ENCODE assay signal across 17 cellular contexts in the genomic region with DNA sequence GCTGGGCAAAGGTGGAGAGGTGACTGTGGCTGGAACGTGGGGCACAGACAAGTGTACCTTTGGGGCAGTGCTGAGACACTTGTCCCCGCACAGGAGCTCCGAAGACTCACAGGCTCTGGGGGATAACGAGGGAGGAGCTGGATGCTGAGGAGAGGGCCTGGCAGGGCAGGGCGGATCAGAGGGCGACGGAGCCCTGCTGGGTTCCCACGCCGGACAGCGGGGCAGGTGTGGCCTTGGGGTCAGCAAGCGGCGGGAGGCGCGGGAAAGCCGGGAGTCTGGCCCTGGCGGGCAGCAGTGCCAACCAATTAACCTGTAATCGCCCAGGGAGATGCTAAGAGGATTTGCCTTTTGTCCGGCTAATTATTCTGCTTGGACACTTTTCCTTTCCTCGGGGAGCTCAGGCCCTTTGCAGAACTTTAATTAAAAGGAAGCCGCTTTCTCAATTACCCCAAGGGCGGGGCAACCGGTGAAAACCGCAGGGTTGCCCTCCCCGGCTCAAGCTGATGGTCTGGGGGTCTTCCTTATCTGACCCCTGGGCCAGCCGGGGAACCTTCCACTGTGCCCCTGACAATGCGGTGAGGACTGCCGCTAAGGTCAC.
"Had no signal": no experiment of that assay in that cellular context is flagged by ENCODE, and none has a peak within 500 bp of the region (broad histone marks: within the 10 kb centered on the region; RNA-seq: fewer than 3 reads in every experiment).

No MANE protein-coding gene starts in this region.

- H3K27ac ChIP-seq: esophagus squamous epithelium, foreskin keratinocyte, thyroid gland had no signal

- ATAC-seq: activated T-helper 17 cell treated with anti-CD3 and anti-CD28 coated beads, Interleukin-2, amount 50 U/mL, for 72 hours; foreskin keratinocyte; mucosa of descending colon; natural killer cell; T-helper 17 cell had no signal

- H3K27me3 ChIP-seq: thyroid gland had no signal

- H3K9me3 Mint-ChIP-seq: activated B cell treated with CpG ODN at 0.5 μM for 24 hours; activated CD4-positive, alpha-beta T cell treated with anti-CD3 and anti-CD28 coated beads, Interleukin-2, amount 10 ng/mL, durations not matched to agents 7 days and 5 days; activated naive CD4-positive, alpha-beta T cell treated with anti-CD3 and anti-CD28 coated beads for 36 hours; activated T-helper 17 cell treated with anti-CD3 and anti-CD28 coated beads, Interleukin-2, amount 50 U/mL, for 72 hours; dendritic cell treated with granulocyte-macrophage colony-stimulating factor and Interleukin-4, amounts not matched to agents 40 ng/mL and 50 ng/mL, for 4 days; immature natural killer cell; natural killer cell had no signal

- FAIRE-seq: small intestine, TTC549, urothelium cell line had no signal

- H3K36me3 ChIP-seq: esophagus squamous epithelium, thyroid gland had no signal

- H3K9me3 ChIP-seq: esophagus squamous epithelium, mucosa of descending colon, thyroid gland had no signal

- H3K4me1 Mint-ChIP-seq: activated CD4-positive, alpha-beta T cell treated with anti-CD3 and anti-CD28 coated beads, Interleukin-2, amount 10 ng/mL, durations not matched to agents 7 days and 5 days; activated T-helper 17 cell treated with anti-CD3 and anti-CD28 coated beads, Interleukin-2, amount 50 U/mL, for 72 hours; immature natural killer cell; natural killer cell had no signal

- H3K36me3 Mint-ChIP-seq: immature natural killer cell, natural killer cell had no signal

- H3K4me1 ChIP-seq: foreskin keratinocyte had no signal

- H3K4me3 Mint-ChIP-seq: activated B cell treated with CpG ODN at 0.5 μM for 24 hours; activated CD4-positive, alpha-beta T cell treated with anti-CD3 and anti-CD28 coated beads, Interleukin-2, amount 10 ng/mL, durations not matched to agents 7 days and 5 days; activated naive CD4-positive, alpha-beta T cell treated with anti-CD3 and anti-CD28 coated beads for 36 hours; activated T-helper 17 cell treated with anti-CD3 and anti-CD28 coated beads, Interleukin-2, amount 50 U/mL, for 72 hours; dendritic cell treated with granulocyte-macrophage colony-stimulating factor and Interleukin-4, amounts not matched to agents 40 ng/mL and 50 ng/mL, for 4 days; immature natural killer cell; natural killer cell; T-helper 17 cell had no signal

- H3K4me3 ChIP-seq: esophagus squamous epithelium, mucosa of descending colon, thyroid gland had no signal

- DNase-seq: activated B cell treated with CpG ODN at 0.5 μM for 24 hours; activated CD4-positive, alpha-beta T cell treated with anti-CD3 and anti-CD28 coated beads, Interleukin-2, amount 10 ng/mL, durations not matched to agents 7 days and 5 days; activated naive CD4-positive, alpha-beta T cell treated with anti-CD3 and anti-CD28 coated beads for 36 hours; activated T-cell treated with anti-CD3 and anti-CD28 coated beads for 4 hours; caudate nucleus; esophagus squamous epithelium; foreskin keratinocyte; immature natural killer cell; mucosa of descending colon; natural killer cell; small intestine; T-helper 17 cell; thyroid gland had no signal

- H3K27ac Mint-ChIP-seq: activated B cell treated with CpG ODN at 0.5 μM for 24 hours; activated CD4-positive, alpha-beta T cell treated with anti-CD3 and anti-CD28 coated beads, Interleukin-2, amount 10 ng/mL, durations not matched to agents 7 days and 5 days; activated naive CD4-positive, alpha-beta T cell treated with anti-CD3 and anti-CD28 coated beads for 36 hours; activated T-helper 17 cell treated with anti-CD3 and anti-CD28 coated beads, Interleukin-2, amount 50 U/mL, for 72 hours; dendritic cell treated with granulocyte-macrophage colony-stimulating factor and Interleukin-4, amounts not matched to agents 40 ng/mL and 50 ng/mL, for 4 days; immature natural killer cell; natural killer cell; T-helper 17 cell had no signal
